ENCODE assay signal across 9 cellular contexts in the genomic region with DNA sequence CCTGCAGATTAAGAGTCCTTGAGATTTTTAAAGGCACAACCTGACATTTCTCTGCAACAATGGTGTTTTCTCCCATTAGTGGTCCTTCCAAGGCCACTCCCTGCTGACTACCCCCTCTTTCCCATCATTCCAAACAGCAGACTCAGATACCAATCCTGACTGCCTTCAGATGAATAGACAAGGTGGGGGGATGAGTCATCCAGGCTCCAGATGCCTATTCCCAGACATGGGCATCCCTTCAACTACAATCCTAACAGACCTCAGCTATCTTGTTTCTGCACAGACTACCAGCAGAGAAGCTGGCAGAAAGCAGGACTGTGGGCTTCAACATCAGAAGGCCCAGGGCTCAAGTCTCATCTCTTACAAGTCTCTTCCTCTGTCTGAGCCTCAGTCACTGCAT.
DNase-seq lines count a peak whose midpoint lies in the region; ATAC-seq and TF ChIP-seq lines count a peak whose summit lies in the region.
"Had no signal": no experiment of that assay in that cellular context is flagged by ENCODE, and none has a peak within 500 bp of the region (broad histone marks: within the 10 kb centered on the region; RNA-seq: fewer than 3 reads in every experiment).

No MANE protein-coding gene starts in this region.

- ATAC-seq in GM18868 (IDR thresholded peaks at IDR 0.05; ENCODE audit: unreplicated experiment), result no peak

- no peak overlapping the region for H3K27ac ChIP-seq in RWPE1

- in situ Hi-C loops in GM13976 (cut with MboI; ENCODE audit: low sequenced_read_pairs, unreplicated experiment), result no loop called here

- CTCF ChIA-PET in RWPE1 (lab: Yijun Ruan, JAX), result no interaction called here

- TF ChIP-seq CTCF in RWPE1 (conservative IDR thresholded peaks at IDR 0.05; ENCODE audit: low read depth) (no peak), fibroblast of pulmonary artery (IDR thresholded peaks at IDR 0.05; ENCODE audit: low read length, missing control alignments) (no peak), GM13976 (IDR thresholded peaks at IDR 0.05; ENCODE audit: borderline replicate concordance, control extremely low read depth, extremely low read depth, insufficient read depth, missing control alignments) (no peak)

- H3K4me3 ChIP-seq in fibroblast of pulmonary artery (replicated peaks; ENCODE audit: low read depth, low read length), result no peak overlapping the region

- intact Hi-C loops in posterior cingulate gyrus (cut with DNase I), result no loop called here

- POLR2A ChIA-PET in RWPE1 (lab: Yijun Ruan, JAX; ENCODE audit: low non-redundant PET), result no interaction called here

- DNase-seq in HS-5 (ENCODE audit: low read depth) (peak; percentile 41), RWPE1 (ENCODE audit: low spot score) (peak; percentile 55), fibroblast of pulmonary artery (ENCODE audit: low read depth) (peak; percentile 15), retina (peak; percentile 36), posterior cingulate gyrus (no peak), GM13976 (ENCODE audit: low spot score) (no peak)
- DNase-seq: COR-L47, SW 1271 had no signal

Comparison
In these comparisons a context has a peak if more than half of its experiments do, and no peak if none do; other contexts are left out.
1. DNase-seq: peak in HS-5 (single experiment), RWPE1 (single experiment), fibroblast of pulmonary artery (single experiment) and retina (single experiment); none in posterior cingulate gyrus (0 of 10) and GM13976 (single experiment).